In the genomic region with DNA sequence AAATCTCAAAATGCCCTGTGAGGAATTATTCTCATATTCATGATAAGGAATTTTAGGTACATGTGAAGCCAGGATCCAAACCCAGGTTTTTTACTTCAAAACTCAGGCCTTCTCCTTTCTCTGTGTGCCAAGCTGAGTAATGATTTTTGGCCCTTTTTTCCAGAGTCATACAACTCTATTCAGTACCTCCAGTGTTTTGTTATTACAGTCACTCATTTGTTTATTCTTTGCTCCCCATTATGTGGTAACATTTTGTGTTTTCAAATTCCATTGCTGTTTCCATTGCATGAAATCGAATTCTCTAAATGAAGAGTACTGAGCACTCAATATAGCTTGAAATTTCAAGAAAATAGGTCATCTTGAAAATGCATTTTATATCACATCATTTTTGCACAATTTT, we compare ENCODE assay signal across 1 cellular context.
TF ChIP-seq lines count a peak whose summit lies in the region.

No MANE protein-coding gene starts in this region.

TF ChIP-seq in SK-N-SH, 30 proteins besides CTCF, POLR2A, EP300 and RAD21 (continued from another document):
- TF ChIP-seq, protein P1, sequence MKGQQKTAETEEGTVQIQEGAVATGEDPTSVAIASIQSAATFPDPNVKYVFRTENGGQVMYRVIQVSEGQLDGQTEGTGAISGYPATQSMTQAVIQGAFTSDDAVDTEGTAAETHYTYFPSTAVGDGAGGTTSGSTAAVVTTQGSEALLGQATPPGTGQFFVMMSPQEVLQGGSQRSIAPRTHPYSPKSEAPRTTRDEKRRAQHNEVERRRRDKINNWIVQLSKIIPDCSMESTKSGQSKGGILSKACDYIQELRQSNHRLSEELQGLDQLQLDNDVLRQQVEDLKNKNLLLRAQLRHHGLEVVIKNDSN (IDR thresholded peaks at IDR 0.05; ENCODE audit: borderline replicate concordance, low read depth): no peak
- TF ChIP-seq RCOR1 (IDR thresholded peaks at IDR 0.05; ENCODE audit: low read length) (no peak), SIN3A (IDR thresholded peaks at IDR 0.05; ENCODE audit: borderline replicate concordance, low read depth, low read length) (no peak), NFIC (IDR thresholded peaks at IDR 0.05; ENCODE audit: borderline replicate concordance) (no peak)
